In the genomic region with DNA sequence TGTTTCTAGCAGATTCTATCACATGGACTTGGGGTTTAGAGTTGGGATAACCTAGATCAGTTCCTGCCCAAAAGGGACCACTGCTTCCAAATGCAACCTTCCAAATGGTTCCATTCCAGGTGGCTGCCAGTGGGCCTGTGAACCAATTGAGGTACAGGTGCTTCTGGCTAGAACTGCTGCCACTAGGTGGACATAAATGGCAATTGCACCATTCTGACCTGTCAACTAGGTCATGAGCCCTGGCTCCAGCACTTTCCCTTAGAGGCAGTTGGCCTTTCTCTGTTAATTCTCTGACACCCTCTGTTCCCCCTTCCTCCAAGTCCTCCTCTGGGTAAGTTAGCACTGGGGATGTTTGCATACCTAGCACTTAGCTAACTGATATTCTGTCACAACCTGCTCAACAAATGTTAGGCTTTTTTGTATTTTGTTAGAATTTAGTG, we compare ENCODE assay signal across 1 cellular context.
TF ChIP-seq lines count a peak whose summit lies in the region.

No MANE protein-coding gene starts in this region.

TF ChIP-seq in HCT116, 20 proteins besides CTCF, POLR2A, EP300 and RAD21:
- no peak for TF ChIP-seq EGR1 (IDR thresholded peaks at IDR 0.05; ENCODE audit: low read depth)
- no peak for TF ChIP-seq TCF7L2 (IDR thresholded peaks at IDR 0.05; ENCODE audit: borderline replicate concordance, extremely low read depth, insufficient read depth, insufficient read length)
- no peak for TF ChIP-seq REST (IDR thresholded peaks at IDR 0.05; ENCODE audit: low read depth)
- TF ChIP-seq, protein P1, sequence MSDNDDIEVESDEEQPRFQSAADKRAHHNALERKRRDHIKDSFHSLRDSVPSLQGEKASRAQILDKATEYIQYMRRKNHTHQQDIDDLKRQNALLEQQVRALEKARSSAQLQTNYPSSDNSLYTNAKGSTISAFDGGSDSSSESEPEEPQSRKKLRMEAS (IDR thresholded peaks at IDR 0.05), result peak; percentile 11; the same call in 1 of the 2 replicates
- no peak for TF ChIP-seq ELF1 (IDR thresholded peaks at IDR 0.05; ENCODE audit: borderline replicate concordance, low read depth)
- TF ChIP-seq SIN3A (IDR thresholded peaks at IDR 0.05; ENCODE audit: low read depth), result no peak
- TF ChIP-seq POLR2AphosphoS5 (IDR thresholded peaks at IDR 0.05; ENCODE audit: low read depth, low read length), result no peak
- TF ChIP-seq ZNF274 (IDR thresholded peaks at IDR 0.05; ENCODE audit: low read depth, low read length), result no peak
- no peak for TF ChIP-seq CEBPB (IDR thresholded peaks at IDR 0.05; ENCODE audit: low read depth)
